Comparison of ENCODE assay signal across 1 cellular context in genomic region chr6:128150376-128150775, GRCh38.
TF ChIP-seq lines count a peak whose summit lies in the region.

No MANE protein-coding gene starts in this region.

TF ChIP-seq in IMR-90, 13 proteins besides CTCF, POLR2A, EP300 and RAD21 (continued from another document):
- TF ChIP-seq ELK1 (IDR thresholded peaks at IDR 0.05; ENCODE audit: borderline replicate concordance, low read depth, low read length) (no peak), SMC3 (IDR thresholded peaks at IDR 0.05; ENCODE audit: low read depth, low read length) (no peak)
